Comparison of ENCODE assay signal across 24 cellular contexts in the genomic region with DNA sequence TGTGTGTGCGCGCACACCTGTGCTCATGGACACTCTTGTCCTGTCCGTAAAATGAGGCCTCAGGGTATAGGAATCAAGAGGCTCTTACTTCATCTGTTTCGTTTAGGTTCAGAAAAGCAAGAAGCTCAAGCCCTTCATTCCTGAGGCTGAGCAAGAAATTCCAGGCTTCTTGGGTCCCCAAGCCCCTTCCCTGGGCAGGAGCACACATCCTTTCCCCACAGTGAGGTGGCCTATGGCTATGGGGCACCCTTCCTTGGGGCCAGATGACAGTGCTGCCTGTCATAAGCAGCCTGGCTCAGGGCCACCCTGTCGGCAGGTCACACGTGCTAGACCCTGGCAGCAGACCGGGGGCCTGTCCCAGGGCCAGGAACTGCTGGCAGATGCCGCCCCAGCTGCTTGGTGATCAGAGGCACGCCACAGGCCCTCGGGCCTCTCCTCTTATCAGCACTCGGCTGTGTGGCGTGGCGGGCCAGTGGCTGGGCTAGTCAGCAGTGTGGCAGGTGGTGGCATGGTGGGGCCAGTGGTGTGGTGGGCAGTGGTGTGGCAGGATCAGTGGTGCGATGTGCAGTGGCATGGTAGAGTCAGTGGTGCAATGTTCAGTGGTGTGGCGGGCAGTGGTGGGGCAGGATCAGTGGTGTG. TPM values are rescaled to one million over a fixed set of nuclear protein-coding genes. Genes with fewer than 3 reads are reported as not detected.
A peak's percentile ranks its signal among the peaks of the same experiment; 100 is the strongest.
DNase-seq lines count a peak whose midpoint lies in the region; ATAC-seq and TF ChIP-seq lines count a peak whose summit lies in the region.
"Had no signal": no experiment of that assay in that cellular context is flagged by ENCODE, and none has a peak within 500 bp of the region (broad histone marks: within the 10 kb centered on the region; RNA-seq: fewer than 3 reads in every experiment).

No MANE protein-coding gene starts in this region.

- H3K9me3 ChIP-seq in gastroesophageal sphincter (no peaks in the 10 kb centered on the region), stomach (no peaks in the 10 kb centered on the region)
- H3K9me3 ChIP-seq: SJCRH30, testis had no signal

- H3K27me3 ChIP-seq in gastroesophageal sphincter (no peaks in the 10 kb centered on the region), stomach (no peaks in the 10 kb centered on the region)
- H3K27me3 ChIP-seq: testis had no signal

- H3K4me1 ChIP-seq in gastroesophageal sphincter (peaks cover 11 to 92% (median 40%) of the 10 kb centered on the region in 3 donors), stomach (peaks cover 21 to 64% (median 41%) of the 10 kb centered on the region in 4 donors)
- H3K4me1 ChIP-seq: SJCRH30 had no signal

- POLR2A ChIA-PET in RWPE1 (lab: Yijun Ruan, JAX; ENCODE audit: low non-redundant PET), result interaction anchor here (0.6 kb wide), 1 partner anchor 9 kb away, joined by 4 read pairs; no protein-coding TSS in a partner anchor

- no peak for TF ChIP-seq POLR2A in gastroesophageal sphincter (IDR thresholded peaks at IDR 0.05)
- TF ChIP-seq POLR2A in stomach (IDR thresholded peaks at IDR 0.05), result no peak

- intact Hi-C loops in stomach (cut with DNase I; ENCODE audit: low total_unique reads), result no loop called here

- DNase-seq in NCI-H2171 (lab: John Stamatoyannopoulos, UW), result peak; percentile 38
- DNase-seq in myocyte (ENCODE audit: low read depth), result peak; percentile 69
- peak; percentile 61 for DNase-seq in stomach
- DNase-seq in NCI-H1092 treated with DMSO at 0.1 percent for 48 hours (lab: John Stamatoyannopoulos, UW), result no peak
- no peak for DNase-seq in NCI-H2081 treated with DMSO at 0.1 percent for 48 hours (lab: John Stamatoyannopoulos, UW)
- no peak for DNase-seq in DMS79 treated with DMSO at 0.1 percent for 48 hours (lab: John Stamatoyannopoulos, UW)
- no peak for DNase-seq in RWPE1 (ENCODE audit: low spot score)
- DNase-seq: activated CD4-positive, alpha-beta memory T cell treated with anti-CD3 and anti-CD28 coated beads, Interleukin-2, amount 10 ng/mL, durations not matched to agents 7 days and 5 days; activated CD4-positive, CD25-positive, alpha-beta regulatory T cell; activated naive CD4-positive, alpha-beta T cell treated with Interleukin-2 at 50 U/mL for 16 hours; activated T-cell treated with anti-CD3 and anti-CD28 coated beads, Interleukin-2, amount 50 U/mL, for 24 hours; effector CD8-positive, alpha-beta T cell; EL; glutamatergic neuron; MV-4-11; NCI-H2081; NCI-H526 treated with DMSO at 0.1 percent for 48 hours; OCI-M1; SJCRH30; stimulated activated CD8-positive, alpha-beta memory T cell treated with anti-CD3 and anti-CD28 coated beads, Interleukin-4, amount 100 ng/mL, for 48 hours; testis had no signal

- CTCF ChIA-PET in RWPE1 (lab: Yijun Ruan, JAX), result no interaction called here

- peak overlapping the region in 3 of 4 donors; percentile 89 to 96 (median 91) for H3K27ac ChIP-seq in gastroesophageal sphincter
- H3K27ac ChIP-seq in stomach, result peak overlapping the region in 2 of 5 donors; percentile 25 to 58
- no peak overlapping the region for H3K27ac ChIP-seq in RWPE1
- H3K27ac ChIP-seq: SJCRH30, testis had no signal

- WGBS in gastroesophageal sphincter (ENCODE audit: low coverage in 1 of 2), 2 donors, result 70% methylated on average over 2 of the region's 15 CpGs; no CpG with 5 or more reads in 1 of the 2 donors
- 54 to 72% (median 61%) methylated on average over 9 to 15 of the region's 15 CpGs for WGBS in stomach, 5 donors

- no peak for TF ChIP-seq EP300 in gastroesophageal sphincter (IDR thresholded peaks at IDR 0.05)
- TF ChIP-seq EP300 in stomach (IDR thresholded peaks at IDR 0.05), result no peak

- TF ChIP-seq CTCF in gastroesophageal sphincter (IDR thresholded peaks at IDR 0.05) (no peak), stomach (IDR thresholded peaks at IDR 0.05) (no peak), RWPE1 (conservative IDR thresholded peaks at IDR 0.05; ENCODE audit: low read depth) (no peak)

- H3K4me3 ChIP-seq in gastroesophageal sphincter, result no peak overlapping the region
- no peak overlapping the region for H3K4me3 ChIP-seq in stomach
- H3K4me3 ChIP-seq: K562, lung, SJCRH30, testis had no signal

- ATAC-seq in gastroesophageal sphincter, result no peak
- ATAC-seq: K562 had no signal

- no peaks in the 10 kb centered on the region for H3K36me3 ChIP-seq in gastroesophageal sphincter
- no peaks in the 10 kb centered on the region for H3K36me3 ChIP-seq in stomach
- H3K36me3 ChIP-seq: SJCRH30 had no signal

RNA-seq across cellular contexts. Expression of a gene that starts 50.2 kb away (rescaled TPM):
- total RNA-seq in gastroesophageal sphincter (10 to 100 TPM; 27.7 to 69.2 (median 48.7) TPM), myocyte (0.16 and 0.75 TPM in 2 replicates), stomach (100 to 1,000 TPM in 1 of 5 donors, 1 to 10 TPM in 4; 1.2 to 284 (median 6.4) TPM)
- 0.20 TPM for polyA plus RNA-seq in myocyte (2012)
- 1 to 10 TPM in 2 of 3 donors, under 1 TPM in 1; 0.44 to 2.0 (median 1.5) TPM for polyA plus RNA-seq in stomach

Comparison
In these comparisons a context has a peak if more than half of its experiments do, and no peak if none do; other contexts are left out.
1. DNase-seq: peak in NCI-H2171 (single experiment), myocyte (single experiment) and stomach (single experiment); none in NCI-H1092 treated with DMSO at 0.1 percent for 48 hours (single experiment), NCI-H2081 treated with DMSO at 0.1 percent for 48 hours (single experiment), DMS79 treated with DMSO at 0.1 percent for 48 hours (single experiment) and RWPE1 (single experiment).